In genomic region chr11:64713031-64713780, GRCh38 we compare ENCODE assay signal across 9 cellular contexts. TPM values are rescaled to one million over a fixed set of nuclear protein-coding genes. Genes with fewer than 3 reads are reported as not detected.
A peak's percentile ranks its signal among the peaks of the same experiment; 100 is the strongest.
DNase-seq lines count a peak whose midpoint lies in the region; ATAC-seq and TF ChIP-seq lines count a peak whose summit lies in the region.
"Had no signal": no experiment of that assay in that cellular context is flagged by ENCODE, and none has a peak within 500 bp of the region (broad histone marks: within the 10 kb centered on the region; RNA-seq: fewer than 3 reads in every experiment).

No MANE protein-coding gene starts in this region.

- no peaks in the 10 kb centered on the region for H3K36me3 Mint-ChIP-seq in mesothelial cell of epicardium

- no peaks in the 10 kb centered on the region for H4K20me1 ChIP-seq in MM.1S (ENCODE audit: insufficient read depth, low read length)

- H3K4me3 Mint-ChIP-seq in mesothelial cell of epicardium, result no peak overlapping the region

- no peaks in the 10 kb centered on the region for H3K79me2 ChIP-seq in MM.1S (ENCODE audit: low read length)

- DNase-seq in COLO668 (lab: John Stamatoyannopoulos, UW; ENCODE audit: unreplicated experiment), result peak; percentile 61
- peak; percentile 21 for DNase-seq in MM.1S
- DNase-seq in dermis microvascular lymphatic vessel endothelial cell (ENCODE audit: low read depth in 2 of 2), result peak; percentile 39 to 81
- peak; percentile 69 to 78 for DNase-seq in mesothelial cell of epicardium (ENCODE audit: low spot score in 2 of 2, unreplicated experiment in 2 of 2)
- no peak for DNase-seq in NCI-H2029 (lab: John Stamatoyannopoulos, UW)
- no peak for DNase-seq in HUDEP-2 (lab: John Stamatoyannopoulos, UW; ENCODE audit: unreplicated experiment in 76 of 76)

- no peak overlapping the region for H3K4me2 ChIP-seq in MM.1S (ENCODE audit: low read depth, low read length)

- H3K36me3 ChIP-seq in MM.1S (replicated peaks; ENCODE audit: insufficient read depth, low read length), result no peaks in the 10 kb centered on the region

- TF ChIP-seq POLR2A in GM18505 (IDR thresholded peaks at IDR 0.05; ENCODE audit: borderline replicate concordance, extremely low read depth, insufficient read depth, insufficient read length), result no peak

- no peaks in the 10 kb centered on the region for H3K9me2 ChIP-seq in MM.1S (replicated peaks; ENCODE audit: insufficient read depth, low read length)

- no peaks in the 10 kb centered on the region for H3F3A ChIP-seq in MM.1S (ENCODE audit: insufficient read depth, low read length)

- no peak overlapping the region for H3K27ac Mint-ChIP-seq in mesothelial cell of epicardium

- ATAC-seq in HG02642 (IDR thresholded peaks at IDR 0.05; ENCODE audit: poor library complexity, unreplicated experiment) (no peak), GM18505 (IDR thresholded peaks at IDR 0.05; ENCODE audit: unreplicated experiment) (no peak)

- no peak overlapping the region for H3K27ac ChIP-seq in MM.1S (ENCODE audit: low read length)

- TF ChIP-seq CTCF in MM.1S (IDR thresholded peaks at IDR 0.05; ENCODE audit: low read length) (no peak), mesothelial cell of epicardium (IDR thresholded peaks at IDR 0.05; ENCODE audit: unreplicated experiment) (no peak)

- H3K27me3 ChIP-seq in MM.1S (replicated peaks; ENCODE audit: insufficient read depth, low read length), result peaks cover 84% of the 10 kb centered on the region

- peaks cover 87% of the 10 kb centered on the region for H3K27me3 Mint-ChIP-seq in mesothelial cell of epicardium (ENCODE audit: low read depth)

- H3K4me1 ChIP-seq in MM.1S (ENCODE audit: low read length), result no peaks in the 10 kb centered on the region

- no peaks in the 10 kb centered on the region for H3K9me3 ChIP-seq in MM.1S (replicated peaks; ENCODE audit: insufficient read depth, low read length)

- no peak overlapping the region for H2AFZ ChIP-seq in MM.1S (ENCODE audit: low read length)

- H3K9ac ChIP-seq in MM.1S (ENCODE audit: low read length), result no peak overlapping the region

- no peak overlapping the region for H3K4me3 ChIP-seq in MM.1S (ENCODE audit: low read length)

- peaks cover 7% of the 10 kb centered on the region for H3K4me1 Mint-ChIP-seq in mesothelial cell of epicardium

- H3K9me3 Mint-ChIP-seq in mesothelial cell of epicardium, result no peaks in the 10 kb centered on the region

RNA-seq across cellular contexts. Expression of gene NRXN2, which starts 9.8 kb away (rescaled TPM):
- total RNA-seq in dermis microvascular lymphatic vessel endothelial cell, result not detected in 2 replicates
- 9.8 to 14.0 TPM (median 12.0 TPM) in 3 replicates for total RNA-seq in mesothelial cell of epicardium

RNA-seq across cellular contexts. Expression of gene RASGRP2, which starts 30.7 kb away (rescaled TPM):
- total RNA-seq in dermis microvascular lymphatic vessel endothelial cell, result 1.8 and 2.7 TPM in 2 replicates
- 1.4 to 2.0 TPM (median 1.8 TPM) in 3 replicates for total RNA-seq in mesothelial cell of epicardium
- total RNA-seq: RPMI7951 had no signal

RNA-seq across cellular contexts. Expression of gene PYGM, which starts 46.6 kb away (rescaled TPM):
- 0.13 TPM in 2 replicates for total RNA-seq in dermis microvascular lymphatic vessel endothelial cell
- 6.4 to 7.6 TPM (median 7.1 TPM) in 3 replicates for total RNA-seq in mesothelial cell of epicardium
- total RNA-seq: RPMI7951 had no signal

Comparison
In these comparisons a context has a peak if more than half of its experiments do, and no peak if none do; other contexts are left out.
1. DNase-seq: peak in COLO668 (single experiment), MM.1S (single experiment), dermis microvascular lymphatic vessel endothelial cell (2 of 2) and mesothelial cell of epicardium (2 of 2); none in NCI-H2029 (single experiment) and HUDEP-2 (0 of 76).
2. RNA of gene NRXN2, which starts 9.8 kb away (total RNA-seq): 9.8 to 14.0 TPM in mesothelial cell of epicardium; not detected in dermis microvascular lymphatic vessel endothelial cell; every median in the first group is over 10 times any median in the second.